In genomic region chr12:3285570-3285969, GRCh38 we compare ENCODE assay signal across 1 cellular context.
TF ChIP-seq lines count a peak whose summit lies in the region.

No MANE protein-coding gene starts in this region.

TF ChIP-seq in HEK293, 187 proteins besides CTCF, POLR2A, EP300 and RAD21:
- TF ChIP-seq PRDM10 (tag by site-specific recombination; IDR thresholded peaks at IDR 0.05): no peak
- no peak for TF ChIP-seq ZNF138 (tag by site-specific recombination; IDR thresholded peaks at IDR 0.05; ENCODE audit: borderline replicate concordance)
- TF ChIP-seq GLIS1 (tag by site-specific recombination; IDR thresholded peaks at IDR 0.05): peak; percentile 77
- TF ChIP-seq ZNF692 (tag by site-specific recombination; IDR thresholded peaks at IDR 0.05): no peak
- no peak for TF ChIP-seq ZNF610 (tag by site-specific recombination; IDR thresholded peaks at IDR 0.05; ENCODE audit: borderline replicate concordance)
- TF ChIP-seq ZNF658 (tag by site-specific recombination; IDR thresholded peaks at IDR 0.05): no peak
- peak; percentile 16; the same call in 1 of the 2 replicates for TF ChIP-seq ZIC2 (tag by site-specific recombination; IDR thresholded peaks at IDR 0.05)
- no peak for TF ChIP-seq ZNF660 (tag by site-specific recombination; IDR thresholded peaks at IDR 0.05)
- no peak for TF ChIP-seq HOXC10 (CRISPR knock-in tag; IDR thresholded peaks at IDR 0.05)
- TF ChIP-seq ZNF830 (tag by site-specific recombination; IDR thresholded peaks at IDR 0.05; ENCODE audit: low read depth): no peak
- no peak for TF ChIP-seq ZNF223 (tag by site-specific recombination; IDR thresholded peaks at IDR 0.05)
- TF ChIP-seq IKZF3 (tag by site-specific recombination; IDR thresholded peaks at IDR 0.05): no peak
